In genomic region chrX:40471965-40472648, GRCh38 we compare ENCODE assay signal across 8 cellular contexts.
DNase-seq lines count a peak whose midpoint lies in the region; ATAC-seq and TF ChIP-seq lines count a peak whose summit lies in the region.

No MANE protein-coding gene starts in this region.

- DNase-seq in NCI-H1436 (lab: John Stamatoyannopoulos, UW) (peak; percentile 23), NCI-H1436 treated with DMSO at 0.1 percent for 48 hours (lab: John Stamatoyannopoulos, UW) (no peak), T-helper 1 cell (peak in 3 of 5 donors; percentile 1 to 13 (median 6)), coronary artery (ENCODE audit: low spot score) (no peak), mesendoderm (peak; percentile 74), upper lobe of right lung (peak; percentile 60), T-helper 9 cell (no peak)

- H2BK120ac ChIP-seq in mesendoderm (ENCODE audit: low read depth, low read length) = no peak overlapping the region

- no peaks in the 10 kb centered on the region for H3K79me1 ChIP-seq in mesendoderm (ENCODE audit: low read length)

- H3K79me2 ChIP-seq in KMS-11 (ENCODE audit: insufficient read depth, low read depth) (no peaks in the 10 kb centered on the region), mesendoderm (ENCODE audit: control insufficient read depth, insufficient read depth, low read length) (no peaks in the 10 kb centered on the region)

- no peaks in the 10 kb centered on the region for H3K36me3 ChIP-seq in KMS-11 (ENCODE audit: insufficient read depth)
- no peaks in the 10 kb centered on the region for H3K36me3 ChIP-seq in mesendoderm (ENCODE audit: control insufficient read depth, insufficient read depth, low read length)
- no peaks in the 10 kb centered on the region for H3K36me3 ChIP-seq in upper lobe of right lung

- TF ChIP-seq CTCF in KMS-11 (conservative IDR thresholded peaks at IDR 0.05; ENCODE audit: low read depth, low read length) = no peak; the same call in 1 of the 2 replicates
- no peak for TF ChIP-seq CTCF in coronary artery (IDR thresholded peaks at IDR 0.05)
- TF ChIP-seq CTCF in upper lobe of right lung (IDR thresholded peaks at IDR 0.05) = no peak

- no CpG with 5 or more reads among the region's 16 CpGs for WGBS in mesendoderm (ENCODE audit: extremely low coverage, insufficient coverage, low lambda C conversion rate)

- H4K8ac ChIP-seq in mesendoderm (ENCODE audit: low read depth, low read length) = no peak overlapping the region

- peaks cover 50% of the 10 kb centered on the region for H3K4me1 ChIP-seq in KMS-11 (ENCODE audit: low read depth, poor library complexity, severe bottlenecking)
- peaks cover under 1% of the 10 kb centered on the region for H3K4me1 ChIP-seq in mesendoderm (ENCODE audit: control insufficient read depth, low read depth, low read length)
- H3K4me1 ChIP-seq in upper lobe of right lung = peaks cover 14% of the 10 kb centered on the region

- no peak overlapping the region for H3K18ac ChIP-seq in mesendoderm (ENCODE audit: low read length)

- no peak overlapping the region for H3K4ac ChIP-seq in mesendoderm (ENCODE audit: low read depth, low read length)

- H2AK5ac ChIP-seq in mesendoderm (ENCODE audit: low read length) = no peak overlapping the region

- H3K27ac ChIP-seq in KMS-11 (peak overlapping the region; percentile 56), coronary artery (no peak overlapping the region), mesendoderm (ENCODE audit: low read depth, low read length) (no peak overlapping the region), upper lobe of right lung (no peak overlapping the region)

- H3K4me3 ChIP-seq in KMS-11 (IDR thresholded peaks at IDR 0.05; ENCODE audit: insufficient read depth, low read depth, low read length) (no peak overlapping the region), coronary artery (peak overlapping the region; percentile 18), mesendoderm (ENCODE audit: low read length) (no peak overlapping the region), upper lobe of right lung (peak overlapping the region; percentile 10)

- H3K4me2 ChIP-seq in KMS-11 = peak overlapping the region; percentile 57
- H3K4me2 ChIP-seq in mesendoderm (ENCODE audit: low read length) = no peak overlapping the region

- no peak overlapping the region for H4K5ac ChIP-seq in mesendoderm (ENCODE audit: low read length)

- no peak overlapping the region for H3K56ac ChIP-seq in mesendoderm (ENCODE audit: low read length)

- peak; percentile 65 for ATAC-seq in upper lobe of right lung

- intact Hi-C loops in upper lobe of right lung (cut with DNase I) = no loop called here

- H3K27me3 ChIP-seq in KMS-11 (ENCODE audit: insufficient read depth, low read depth) (no peaks in the 10 kb centered on the region), mesendoderm (ENCODE audit: insufficient read depth, low read length, poor library complexity) (no peaks in the 10 kb centered on the region), upper lobe of right lung (no peaks in the 10 kb centered on the region)

- no peaks in the 10 kb centered on the region for H4K20me1 ChIP-seq in KMS-11 (ENCODE audit: insufficient read depth)

- H3K9ac ChIP-seq in KMS-11 (peak overlapping the region; percentile 23; the same call in 1 of the 2 replicates), mesendoderm (ENCODE audit: low read length) (no peak overlapping the region)

- H3K23ac ChIP-seq in mesendoderm (ENCODE audit: low read length) = no peak overlapping the region

- H2BK15ac ChIP-seq in mesendoderm (replicated peaks; ENCODE audit: low read depth) = no peak overlapping the region

- H2BK5ac ChIP-seq in mesendoderm (ENCODE audit: low read length) = no peak overlapping the region

- H2AFZ ChIP-seq in KMS-11 (ENCODE audit: low read depth) = peak overlapping the region; percentile 71

- H3K9me3 ChIP-seq in upper lobe of right lung = no peaks in the 10 kb centered on the region

Comparison
In these comparisons a context has a peak if more than half of its experiments do, and no peak if none do; other contexts are left out.
1. DNase-seq: peak in NCI-H1436 (single experiment), T-helper 1 cell (3 of 5), mesendoderm (single experiment) and upper lobe of right lung (single experiment); none in NCI-H1436 treated with DMSO at 0.1 percent for 48 hours (single experiment), coronary artery (single experiment) and T-helper 9 cell (single experiment).
2. H3K4me3 ChIP-seq: peak in coronary artery (single experiment) and upper lobe of right lung (single experiment); none in KMS-11 (single experiment) and mesendoderm (single experiment).